ENCODE assay signal across 3 cellular contexts in the genomic region with DNA sequence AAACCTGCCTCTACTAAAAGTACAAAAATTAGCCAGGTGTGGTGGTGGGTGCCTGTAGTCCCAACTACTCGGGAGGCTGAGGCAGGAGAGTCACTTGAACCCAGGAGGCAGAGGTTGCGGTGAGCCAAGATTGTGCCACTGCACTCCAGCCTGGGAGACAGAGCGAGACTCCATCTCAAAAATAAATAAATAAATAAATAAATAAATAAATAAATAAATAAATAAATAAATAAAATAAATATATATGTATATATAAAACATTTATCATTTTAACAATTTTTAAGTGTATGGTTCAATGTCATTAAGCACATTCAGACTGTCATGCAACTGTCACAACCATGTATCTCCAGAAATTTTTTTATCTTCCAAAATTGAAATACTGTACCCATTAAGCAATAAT.
DNase-seq lines count a peak whose midpoint lies in the region; ATAC-seq, FAIRE-seq and TF ChIP-seq lines count a peak whose summit lies in the region.
"Not testable (repeated sequence)": the region's sequence is repeated elsewhere in the genome, so short reads cannot be mapped to it uniquely, and the experiment has no call there.

No MANE protein-coding gene starts in this region.

- H3K4me1 ChIP-seq in A549; HEK293 (ENCODE audit: control insufficient read depth, insufficient read depth, low read length): not testable (repeated sequence)

- 39% methylated on average over 3 of the region's 3 CpGs for WGBS in A549 (ENCODE audit: missing lambda C conversion rate)

- not testable (repeated sequence) for H3K4me1 Mint-ChIP-seq in WTC11

- not testable (repeated sequence) for TF ChIP-seq CTCF in A549 (IDR thresholded peaks at IDR 0.05); HEK293 (tag by site-specific recombination; IDR thresholded peaks at IDR 0.05); WTC11 (IDR thresholded peaks at IDR 0.05)

- not testable (repeated sequence) for H3K36me3 ChIP-seq in HEK293 (ENCODE audit: control insufficient read depth in 2 of 2, insufficient read depth in 1 of 2, low read length in 2 of 2)

- TF ChIP-seq EP300 in A549 (IDR thresholded peaks at IDR 0.05), result not testable (repeated sequence)

- not testable (repeated sequence) for H3K36me3 Mint-ChIP-seq in WTC11

- H3K4me3 ChIP-seq in A549; HEK293 (ENCODE audit: low read depth, low read length): not testable (repeated sequence)

- H3K9me3 Mint-ChIP-seq in WTC11, result not testable (repeated sequence)

- TF ChIP-seq RAD21 in A549 (conservative IDR thresholded peaks at IDR 0.05 in 1 of 2, IDR thresholded peaks at IDR 0.05 in 1 of 2), result not testable (repeated sequence)

- not testable (repeated sequence) for H3K27ac Mint-ChIP-seq in WTC11

- POLR2A ChIA-PET in A549 (lab: Yijun Ruan, JAX); HEK293 (lab: Yijun Ruan, JAX); WTC11 (lab: Charles Lee): not testable (repeated sequence)

- not testable (repeated sequence) for H3K9me3 ChIP-seq in A549; HEK293 (ENCODE audit: control insufficient read depth, insufficient read depth, low read depth, low read length)

- H3K4me2 ChIP-seq in A549, result not testable (repeated sequence)

- CTCF ChIA-PET in A549 (lab: Yijun Ruan, JAX); HEK293 (lab: Yijun Ruan, JAX); WTC11 (lab: Charles Lee): not testable (repeated sequence)

- ATAC-seq in A549, WTC11: not testable (repeated sequence)

- not testable (repeated sequence) for H3K27me3 Mint-ChIP-seq in WTC11 (ENCODE audit: low read depth)

- not testable (repeated sequence) for DNase-seq in A549 (ENCODE audit: low read depth in 1 of 2, low spot score in 1 of 2); WTC11 (ENCODE audit: low spot score)

- FAIRE-seq in A549 (lab: Jason Lieb, UNC), result not testable (repeated sequence)

- not testable (repeated sequence) for H3K27ac ChIP-seq in A549; HEK293 (ENCODE audit: extremely low read depth, low read depth, low read length)

- TF ChIP-seq POLR2A in A549 (IDR thresholded peaks at IDR 0.05; ENCODE audit: low read length), result not testable (repeated sequence)

- not testable (repeated sequence) for H3K4me3 Mint-ChIP-seq in WTC11

TF ChIP-seq in A549, 52 proteins besides CTCF, POLR2A, EP300 and RAD21:
- peak; percentile 28 for TF ChIP-seq ZC3H11A (IDR thresholded peaks at IDR 0.05)

TF ChIP-seq in HEK293, 187 proteins besides CTCF, POLR2A, EP300 and RAD21 (continues in another document):
- TF ChIP-seq ZNF140 (tag by site-specific recombination; IDR thresholded peaks at IDR 0.05) (0 out of 2 replicates have a peak, but pooled peaks have one; percentile 20), ZNF202 (tag by site-specific recombination; IDR thresholded peaks at IDR 0.05; ENCODE audit: borderline replicate concordance) (peak; percentile 38; the same call in 1 of the 2 replicates), ZNF560 (tag by site-specific recombination; IDR thresholded peaks at IDR 0.05; ENCODE audit: borderline replicate concordance) (peak; percentile 82; the same call in 1 of the 2 replicates), ZNF501 (tag by site-specific recombination; IDR thresholded peaks at IDR 0.05) (0 out of 2 replicates have a peak, but pooled peaks have one; percentile 34), ZFP37 (tag by site-specific recombination; IDR thresholded peaks at IDR 0.05) (0 out of 2 replicates have a peak, but pooled peaks have one; percentile 29), ZBTB21 (tag by site-specific recombination; IDR thresholded peaks at IDR 0.05) (0 out of 2 replicates have a peak, but pooled peaks have one; percentile 33), ZNF266 (tag by site-specific recombination; IDR thresholded peaks at IDR 0.05; ENCODE audit: low read depth) (peak; percentile 33; the same call in 1 of the 2 replicates), ZNF654 (tag by site-specific recombination; IDR thresholded peaks at IDR 0.05; ENCODE audit: low read depth) (peak; percentile 41), ZNF433 (tag by site-specific recombination; IDR thresholded peaks at IDR 0.05; ENCODE audit: low read depth) (peak; percentile 51; the same call in 1 of the 2 replicates)

TF ChIP-seq in WTC11, 78 proteins besides CTCF, POLR2A, EP300 and RAD21:
- peak; percentile 76 for TF ChIP-seq HMGA2 (CRISPR knock-in tag; IDR thresholded peaks at IDR 0.05)
